ENCODE assay signal across 1 cellular context in genomic region chr20:62220666-62221568, GRCh38.
A peak's percentile ranks its signal among the peaks of the same experiment; 100 is the strongest.
TF ChIP-seq lines count a peak whose summit lies in the region.

No MANE protein-coding gene starts in this region.

TF ChIP-seq in HEK293, 187 proteins besides CTCF, POLR2A, EP300 and RAD21:
- no peak for TF ChIP-seq ZNF26 (tag by site-specific recombination; IDR thresholded peaks at IDR 0.05)
- no peak for TF ChIP-seq SCRT1 (tag by site-specific recombination; IDR thresholded peaks at IDR 0.05; ENCODE audit: borderline replicate concordance)
- TF ChIP-seq ZNF2 (tag by site-specific recombination; IDR thresholded peaks at IDR 0.05): no peak
- TF ChIP-seq EGR2 (tag by site-specific recombination; IDR thresholded peaks at IDR 0.05; ENCODE audit: low read depth): peak; percentile 89
- no peak for TF ChIP-seq ZNF19 (tag by site-specific recombination; IDR thresholded peaks at IDR 0.05; ENCODE audit: low read depth)
- TF ChIP-seq ZBTB1 (tag by site-specific recombination; IDR thresholded peaks at IDR 0.05): no peak
- peak; percentile 51 for TF ChIP-seq ZBTB26 (tag by site-specific recombination; optimal IDR thresholded peaks at IDR 0.05)
- TF ChIP-seq SP2 (tag by site-specific recombination; IDR thresholded peaks at IDR 0.05): 0 out of 2 replicates have a peak, but pooled peaks have one; percentile 4
- TF ChIP-seq ZNF398 (tag by site-specific recombination; IDR thresholded peaks at IDR 0.05): peak; percentile 76
- TF ChIP-seq ZNF555 (tag by site-specific recombination; conservative IDR thresholded peaks at IDR 0.05): no peak
- peak; percentile 100 for TF ChIP-seq ZNF335 (tag by site-specific recombination; conservative IDR thresholded peaks at IDR 0.05)
- no peak for TF ChIP-seq ZNF138 (tag by site-specific recombination; IDR thresholded peaks at IDR 0.05; ENCODE audit: borderline replicate concordance)
- TF ChIP-seq ZFHX2 (tag by site-specific recombination; conservative IDR thresholded peaks at IDR 0.05): peak; percentile 89
- TF ChIP-seq MYNN (tag by site-specific recombination; IDR thresholded peaks at IDR 0.05; ENCODE audit: borderline replicate concordance): no peak
- no peak for TF ChIP-seq ZNF433 (tag by site-specific recombination; IDR thresholded peaks at IDR 0.05; ENCODE audit: low read depth)
- no peak for TF ChIP-seq ZNF18 (tag by site-specific recombination; IDR thresholded peaks at IDR 0.05)
- TF ChIP-seq ZNF654 (tag by site-specific recombination; IDR thresholded peaks at IDR 0.05; ENCODE audit: low read depth): no peak
- no peak for TF ChIP-seq PRDM10 (tag by site-specific recombination; IDR thresholded peaks at IDR 0.05)
- no peak for TF ChIP-seq ZFP69B (tag by site-specific recombination; IDR thresholded peaks at IDR 0.05)
- TF ChIP-seq GLIS2 (tag by site-specific recombination; IDR thresholded peaks at IDR 0.05): peak; percentile 64; the same call in 1 of the 2 replicates
- no peak for TF ChIP-seq OVOL3 (tag by site-specific recombination; IDR thresholded peaks at IDR 0.05)
- TF ChIP-seq REST (tag by site-specific recombination; IDR thresholded peaks at IDR 0.05): peak; percentile 10; the same call in 1 of the 2 replicates
